Comparison of ENCODE assay signal across 18 cellular contexts in the genomic region with DNA sequence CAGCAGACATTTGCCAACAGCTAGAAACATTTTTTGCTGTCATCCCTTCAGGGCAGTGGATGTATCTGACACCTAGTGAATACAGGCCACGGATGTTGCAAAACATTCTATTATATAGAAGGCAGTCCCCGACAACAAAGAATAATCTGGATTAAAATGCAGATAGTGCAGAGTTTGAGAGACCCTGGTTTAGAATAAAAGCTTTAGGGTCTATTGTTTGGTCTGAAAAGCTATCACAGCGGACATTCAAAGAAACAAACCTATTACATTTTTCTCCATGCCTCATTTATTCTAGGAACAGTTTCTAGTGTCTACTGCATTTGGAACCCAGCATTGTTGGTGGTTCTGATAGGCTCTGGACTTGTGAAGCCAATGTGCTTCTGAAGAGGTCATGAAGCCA.
"Had no signal": no experiment of that assay in that cellular context is flagged by ENCODE, and none has a peak within 500 bp of the region (broad histone marks: within the 10 kb centered on the region; RNA-seq: fewer than 3 reads in every experiment).

No MANE protein-coding gene starts in this region.

- H3K27me3 Mint-ChIP-seq: activated CD4-positive, alpha-beta T cell treated with anti-CD3 and anti-CD28 coated beads, Interleukin-2, amount 10 ng/mL, durations not matched to agents 7 days and 5 days; activated naive CD4-positive, alpha-beta T cell treated with anti-CD3 and anti-CD28 coated beads, Interleukin-2, amount 10 ng/mL, durations not matched to agents 7 days and 5 days; activated naive CD8-positive, alpha-beta T cell treated with anti-CD3 and anti-CD28 coated beads, Interleukin-2, amount 50 U/mL, for 24 hours; activated T-cell treated with anti-CD3 and anti-CD28 coated beads, Interleukin-2, amount 50 U/mL, for 24 hours had no signal

- H3K27ac ChIP-seq: tibial nerve, uterus had no signal

- DNase-seq: activated CD4-positive, alpha-beta T cell treated with anti-CD3 and anti-CD28 coated beads, Interleukin-2, amount 10 ng/mL, durations not matched to agents 7 days and 5 days; activated CD8-positive, alpha-beta T cell treated with anti-CD3 and anti-CD28 coated beads, Interleukin-2, amount 10 ng/mL, durations not matched to agents 7 days and 5 days; activated naive CD4-positive, alpha-beta T cell treated with anti-CD3 and anti-CD28 coated beads, Interleukin-2, amount 10 ng/mL, durations not matched to agents 7 days and 5 days; activated naive CD8-positive, alpha-beta T cell treated with anti-CD3 and anti-CD28 coated beads, Interleukin-2, amount 50 U/mL, for 24 hours; activated T-cell treated with anti-CD3 and anti-CD28 coated beads, Interleukin-2, amount 50 U/mL, for 24 hours; aorta; effector memory CD4-positive, alpha-beta T cell; left cardiac atrium; nephron progenitor cell; stimulated activated naive CD8-positive, alpha-beta T cell treated with anti-CD3 and anti-CD28 coated beads, Interleukin-15, Interleukin-2, amounts not matched to agents 100 U/mL and 50 U/mL, for 24 hours; substantia nigra; uterus had no signal

- H3K9me3 ChIP-seq: tibial nerve, uterus had no signal

- H3K4me1 Mint-ChIP-seq: activated CD4-positive, alpha-beta T cell treated with anti-CD3 and anti-CD28 coated beads, Interleukin-2, amount 10 ng/mL, durations not matched to agents 7 days and 5 days; activated naive CD4-positive, alpha-beta T cell treated with anti-CD3 and anti-CD28 coated beads, Interleukin-2, amount 10 ng/mL, durations not matched to agents 7 days and 5 days; activated naive CD8-positive, alpha-beta T cell treated with anti-CD3 and anti-CD28 coated beads, Interleukin-2, amount 50 U/mL, for 24 hours had no signal

- H3K4me3 ChIP-seq: tibial nerve, uterus had no signal

- H3K27ac Mint-ChIP-seq: activated CD4-positive, alpha-beta T cell treated with anti-CD3 and anti-CD28 coated beads, Interleukin-2, amount 10 ng/mL, durations not matched to agents 7 days and 5 days; activated CD8-positive, alpha-beta T cell treated with anti-CD3 and anti-CD28 coated beads, Interleukin-2, amount 10 ng/mL, durations not matched to agents 7 days and 5 days; activated naive CD4-positive, alpha-beta T cell treated with anti-CD3 and anti-CD28 coated beads, Interleukin-2, amount 10 ng/mL, durations not matched to agents 7 days and 5 days; activated naive CD8-positive, alpha-beta T cell treated with anti-CD3 and anti-CD28 coated beads, Interleukin-2, amount 50 U/mL, for 24 hours; activated T-cell treated with anti-CD3 and anti-CD28 coated beads, Interleukin-2, amount 50 U/mL, for 24 hours; activated T-helper 2 cell treated with anti-CD3 and anti-CD28 coated beads, Interferon-gamma antibody, Interleukin-2, Interleukin-4, amounts not matched to agents 10 μg/mL and 5 μg/mL and 100 μg/mL, durations not matched to agents 14 hours and 24 hours and 36 hours; nephron progenitor cell; progenitor cell of endocrine pancreas; T-helper 1 cell treated with Interleukin-12 subunit alpha and Interleukin-12 subunit beta and Interleukin-4 antibody, amounts not matched to agents 30 μg/mL and 1 μg/mL, for 36 hours had no signal

- FAIRE-seq: bronchial epithelial cell had no signal

- ATAC-seq: activated CD4-positive, CD25-positive, alpha-beta regulatory T cell treated with anti-CD3 and anti-CD28 coated beads, Interleukin-2, amount 50 U/mL, for 24 hours; activated CD8-positive, alpha-beta T cell treated with anti-CD3 and anti-CD28 coated beads, Interleukin-2, amount 10 ng/mL, durations not matched to agents 7 days and 5 days; activated naive CD8-positive, alpha-beta T cell treated with anti-CD3 and anti-CD28 coated beads, Interleukin-2, amount 50 U/mL, for 24 hours; left cardiac atrium; stimulated activated naive CD8-positive, alpha-beta T cell treated with anti-CD3 and anti-CD28 coated beads, Interleukin-15, Interleukin-2, amounts not matched to agents 100 U/mL and 50 U/mL, for 24 hours had no signal

- H3K36me3 ChIP-seq: tibial nerve, uterus had no signal

- H3K9me3 Mint-ChIP-seq: activated CD4-positive, alpha-beta T cell treated with anti-CD3 and anti-CD28 coated beads, Interleukin-2, amount 10 ng/mL, durations not matched to agents 7 days and 5 days; activated naive CD4-positive, alpha-beta T cell treated with anti-CD3 and anti-CD28 coated beads, Interleukin-2, amount 10 ng/mL, durations not matched to agents 7 days and 5 days; activated naive CD8-positive, alpha-beta T cell treated with anti-CD3 and anti-CD28 coated beads, Interleukin-2, amount 50 U/mL, for 24 hours; activated T-helper 2 cell treated with anti-CD3 and anti-CD28 coated beads, Interferon-gamma antibody, Interleukin-2, Interleukin-4, amounts not matched to agents 10 μg/mL and 5 μg/mL and 100 μg/mL, durations not matched to agents 14 hours and 24 hours and 36 hours; T-helper 1 cell treated with Interleukin-12 subunit alpha and Interleukin-12 subunit beta and Interleukin-4 antibody, amounts not matched to agents 30 μg/mL and 1 μg/mL, for 36 hours had no signal

- H3K4me3 Mint-ChIP-seq: activated CD4-positive, alpha-beta T cell treated with anti-CD3 and anti-CD28 coated beads, Interleukin-2, amount 10 ng/mL, durations not matched to agents 7 days and 5 days; activated CD8-positive, alpha-beta T cell treated with anti-CD3 and anti-CD28 coated beads, Interleukin-2, amount 10 ng/mL, durations not matched to agents 7 days and 5 days; activated naive CD4-positive, alpha-beta T cell treated with anti-CD3 and anti-CD28 coated beads, Interleukin-2, amount 10 ng/mL, durations not matched to agents 7 days and 5 days; activated naive CD8-positive, alpha-beta T cell treated with anti-CD3 and anti-CD28 coated beads, Interleukin-2, amount 50 U/mL, for 24 hours; activated T-cell treated with anti-CD3 and anti-CD28 coated beads, Interleukin-2, amount 50 U/mL, for 24 hours; nephron progenitor cell; T-helper 1 cell treated with Interleukin-12 subunit alpha and Interleukin-12 subunit beta and Interleukin-4 antibody, amounts not matched to agents 30 μg/mL and 1 μg/mL, for 36 hours had no signal

- H3K36me3 Mint-ChIP-seq: activated naive CD4-positive, alpha-beta T cell treated with anti-CD3 and anti-CD28 coated beads, Interleukin-2, amount 10 ng/mL, durations not matched to agents 7 days and 5 days had no signal

- H3K27me3 ChIP-seq: tibial nerve, uterus had no signal
